In the genomic region with DNA sequence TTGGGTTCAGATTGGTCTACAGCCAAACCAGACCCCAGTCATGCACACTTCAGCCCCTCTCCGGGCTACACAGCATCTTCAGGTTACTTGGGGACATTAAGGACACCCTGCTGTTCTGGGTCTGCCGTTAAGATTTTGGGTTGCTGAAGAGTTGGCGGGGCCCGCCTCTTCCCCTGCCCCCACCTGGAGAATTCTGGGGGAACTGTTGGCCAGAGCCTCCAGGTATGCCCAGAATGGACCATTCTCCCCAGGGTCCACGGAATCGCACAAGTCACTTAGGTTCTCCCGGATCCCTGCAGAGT, we compare ENCODE assay signal across 6 cellular contexts. TPM values are rescaled to one million over a fixed set of nuclear protein-coding genes. Genes with fewer than 3 reads are reported as not detected.
DNase-seq lines count a peak whose midpoint lies in the region; ATAC-seq and TF ChIP-seq lines count a peak whose summit lies in the region.

No MANE protein-coding gene starts in this region.

- H3K27me3 ChIP-seq in right cardiac atrium (ENCODE audit: control insufficient read depth, insufficient read depth) = no peaks in the 10 kb centered on the region
- no peaks in the 10 kb centered on the region for H3K27me3 ChIP-seq in uterus

- H3K27ac ChIP-seq in right cardiac atrium (ENCODE audit: low read length) (no peak overlapping the region), uterus (peak overlapping the region; percentile 85 to 94)

- H3K4me3 ChIP-seq in right cardiac atrium (ENCODE audit: low read length) (peak overlapping the region; percentile 90), uterus (peak overlapping the region; percentile 69 to 80)

- no peak for TF ChIP-seq POLR2A in uterus (IDR thresholded peaks at IDR 0.05)

- 25% methylated on average over 7 of the region's 7 CpGs for WGBS in right cardiac atrium

- peaks cover 0 to 6% of the 10 kb centered on the region in 2 donors for H3K27me3 Mint-ChIP-seq in natural killer cell (ENCODE audit: low read depth in 2 of 2)
- peaks cover 0 to 14% of the 10 kb centered on the region in 2 donors for H3K27me3 Mint-ChIP-seq in natural killer cell treated with Interleukin-12 subunit alpha and Interleukin-12 subunit beta and Interleukin-15 and Interleukin-18, amount 100 ng/mL, for 72 hours

- H3K4me3 Mint-ChIP-seq in natural killer cell = peak overlapping the region; percentile 63
- no peak overlapping the region for H3K4me3 Mint-ChIP-seq in natural killer cell treated with Interleukin-12 subunit alpha and Interleukin-12 subunit beta and Interleukin-15 and Interleukin-18, amount 100 ng/mL, for 72 hours

- H3K9me3 ChIP-seq in right cardiac atrium (ENCODE audit: control insufficient read depth, low read length) (no peaks in the 10 kb centered on the region), uterus (no peaks in the 10 kb centered on the region)

- no peaks in the 10 kb centered on the region for H3K36me3 ChIP-seq in uterus

- no peak for TF ChIP-seq CTCF in natural killer cell (IDR thresholded peaks at IDR 0.05)
- no peak for TF ChIP-seq CTCF in uterus (IDR thresholded peaks at IDR 0.05)

- DNase-seq in natural killer cell = no peak
- DNase-seq in natural killer cell treated with Interleukin-12 subunit alpha and Interleukin-12 subunit beta and Interleukin-15 and Interleukin-18, amount 100 ng/mL, for 72 hours (ENCODE audit: low spot score) = no peak
- no peak for DNase-seq in right cardiac atrium
- no peak for DNase-seq in uterus
- no peak for DNase-seq in UCSD-AML1 (lab: John Stamatoyannopoulos, UW; ENCODE audit: unreplicated experiment)

- no peak for ATAC-seq in natural killer cell
- no peak for ATAC-seq in natural killer cell treated with Interleukin-12 subunit alpha and Interleukin-12 subunit beta and Interleukin-15 and Interleukin-18, amount 100 ng/mL, for 72 hours
- no peak for ATAC-seq in right cardiac atrium
- ATAC-seq in HG03095 (IDR thresholded peaks at IDR 0.05; ENCODE audit: unreplicated experiment) = no peak

- H3K27ac Mint-ChIP-seq in natural killer cell = no peak overlapping the region
- no peak overlapping the region for H3K27ac Mint-ChIP-seq in natural killer cell treated with Interleukin-12 subunit alpha and Interleukin-12 subunit beta and Interleukin-15 and Interleukin-18, amount 100 ng/mL, for 72 hours

- H3K4me1 Mint-ChIP-seq in natural killer cell = no peaks in the 10 kb centered on the region
- peaks cover 7% of the 10 kb centered on the region in 2 donors for H3K4me1 Mint-ChIP-seq in natural killer cell treated with Interleukin-12 subunit alpha and Interleukin-12 subunit beta and Interleukin-15 and Interleukin-18, amount 100 ng/mL, for 72 hours (ENCODE audit: low read depth in 2 of 2)

- H3K36me3 Mint-ChIP-seq in natural killer cell = peaks cover 11% of the 10 kb centered on the region
- peaks cover 8% of the 10 kb centered on the region for H3K36me3 Mint-ChIP-seq in natural killer cell treated with Interleukin-12 subunit alpha and Interleukin-12 subunit beta and Interleukin-15 and Interleukin-18, amount 100 ng/mL, for 72 hours

- no peaks in the 10 kb centered on the region for H3K9me3 Mint-ChIP-seq in natural killer cell
- no peaks in the 10 kb centered on the region for H3K9me3 Mint-ChIP-seq in natural killer cell treated with Interleukin-12 subunit alpha and Interleukin-12 subunit beta and Interleukin-15 and Interleukin-18, amount 100 ng/mL, for 72 hours

- intact Hi-C loops in natural killer cell (cut with micrococcal nuclease) = no loop called here
- intact Hi-C loops in right cardiac atrium (cut with DNase I) = loop anchor here in 2 of 4 donors (5.0 to 10.0 kb wide), 2 partner anchors 52 to 59 kb away; no protein-coding TSS in a partner anchor
- intact Hi-C loops in uterus (cut with DNase I; ENCODE audit: low total_unique reads) = loop anchor here (10.0 kb wide), 1 partner anchor 49 kb away; no protein-coding TSS in a partner anchor

- H3K4me1 ChIP-seq in right cardiac atrium (ENCODE audit: control insufficient read depth, insufficient read depth, low read length) (peaks cover 2% of the 10 kb centered on the region), uterus (peaks cover 0 to 4% of the 10 kb centered on the region in 2 donors)

RNA-seq across cellular contexts. Expression of a gene that starts 0.4 kb away (rescaled TPM):
- 1 to 10 TPM; 1.7 to 5.6 (median 2.8) TPM for total RNA-seq in natural killer cell
- 1 to 10 TPM; 1.2 to 4.1 TPM for total RNA-seq in natural killer cell treated with Interleukin-12 subunit alpha and Interleukin-12 subunit beta and Interleukin-15 and Interleukin-18, amount 100 ng/mL, for 72 hours
- total RNA-seq in right cardiac atrium = 1 to 10 TPM; 5.8 to 9.4 (median 8.2) TPM
- 4.1 TPM for polyA plus RNA-seq in right cardiac atrium
- total RNA-seq in uterus = 100 to 1,000 TPM in 3 of 4 donors, 10 to 100 TPM in 1; 53.8 to 247 (median 153) TPM

RNA-seq across cellular contexts. Expression of a gene that starts 16.3 kb away (rescaled TPM):
- total RNA-seq in natural killer cell (10 to 100 TPM; 35.9 to 39.4 (median 37.4) TPM), right cardiac atrium (10 to 100 TPM; 36.9 to 51.2 (median 40.1) TPM), uterus (10 to 100 TPM in 3 of 4 donors, 1 to 10 TPM in 1; 2.8 to 30.6 (median 27.2) TPM)
- 10 to 100 TPM; 12.3 to 13.0 TPM for total RNA-seq in natural killer cell treated with Interleukin-12 subunit alpha and Interleukin-12 subunit beta and Interleukin-15 and Interleukin-18, amount 100 ng/mL, for 72 hours
- 32.4 TPM for polyA plus RNA-seq in right cardiac atrium

RNA-seq across cellular contexts. Expression of a gene that starts 16.5 kb away (rescaled TPM):
- total RNA-seq in natural killer cell (10 to 100 TPM; 33.4 to 38.4 (median 33.9) TPM), right cardiac atrium (10 to 100 TPM; 83.2 to 94.2 (median 87.8) TPM), uterus (10 to 100 TPM; 14.4 to 44.4 (median 16.1) TPM)
- 10 to 100 TPM; 41.7 to 59.6 TPM for total RNA-seq in natural killer cell treated with Interleukin-12 subunit alpha and Interleukin-12 subunit beta and Interleukin-15 and Interleukin-18, amount 100 ng/mL, for 72 hours
- 92.7 TPM for polyA plus RNA-seq in right cardiac atrium

RNA-seq across cellular contexts. Expression of a gene that starts 22.1 kb away (rescaled TPM):
- total RNA-seq in natural killer cell (10 to 100 TPM in 1 of 3 donors, 1 to 10 TPM in 2; 9.6 to 10.1 (median 9.9) TPM), right cardiac atrium (1 to 10 TPM; 6.7 to 9.6 (median 9.2) TPM), uterus (10 to 100 TPM in 2 of 4 donors, 1 to 10 TPM in 2; 6.4 to 65.1 (median 18.9) TPM)
- total RNA-seq in natural killer cell treated with Interleukin-12 subunit alpha and Interleukin-12 subunit beta and Interleukin-15 and Interleukin-18, amount 100 ng/mL, for 72 hours = 1 to 10 TPM; 8.3 to 9.8 TPM
- polyA plus RNA-seq in right cardiac atrium = 4.5 TPM

RNA-seq across cellular contexts. Expression of a gene that starts 54.3 kb away (rescaled TPM):
- total RNA-seq in natural killer cell (10 to 100 TPM; 33.1 to 43.9 (median 38.7) TPM), right cardiac atrium (10 to 100 TPM; 28.2 to 34.3 (median 29.6) TPM), uterus (10 to 100 TPM; 30.5 to 57.2 (median 45.9) TPM)
- 10 to 100 TPM; 86.9 to 96.5 TPM for total RNA-seq in natural killer cell treated with Interleukin-12 subunit alpha and Interleukin-12 subunit beta and Interleukin-15 and Interleukin-18, amount 100 ng/mL, for 72 hours
- polyA plus RNA-seq in right cardiac atrium = 27.2 TPM

Comparison
In these comparisons a context has a peak if more than half of its experiments do, and no peak if none do; other contexts are left out.
1. RNA of a gene that starts 0.4 kb away (total RNA-seq): 53.8 to 247 TPM in uterus; 5.8 to 9.4 TPM in right cardiac atrium, 1.2 to 4.1 TPM in natural killer cell treated with Interleukin-12 subunit alpha and Interleukin-12 subunit beta and Interleukin-15 and Interleukin-18, amount 100 ng/mL, for 72 hours and 1.7 to 5.6 TPM in natural killer cell; every median in the first group is over 4 times any median in the second.